In the genomic region with DNA sequence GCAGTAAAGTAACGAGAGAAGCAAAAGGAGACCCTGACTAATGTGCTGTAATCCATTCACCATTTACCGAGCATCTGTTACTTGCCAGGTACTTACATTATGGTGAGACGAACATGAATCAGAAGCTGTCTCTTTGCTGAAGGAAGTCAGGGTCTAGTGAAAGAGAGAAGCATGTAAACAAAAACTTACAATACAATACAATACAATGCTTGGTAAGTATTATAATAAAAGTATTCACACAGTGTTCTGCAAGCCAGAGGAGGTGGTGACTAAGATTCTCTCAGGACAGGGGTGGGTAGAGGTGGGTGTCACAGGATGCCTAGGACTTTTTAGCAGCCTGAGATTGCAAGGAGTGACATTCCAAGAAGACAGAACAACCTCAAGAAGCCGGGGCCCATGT, we compare ENCODE assay signal across 33 cellular contexts. TPM values are rescaled to one million over a fixed set of nuclear protein-coding genes. Genes with fewer than 3 reads are reported as not detected.
A peak's percentile ranks its signal among the peaks of the same experiment; 100 is the strongest.
DNase-seq lines count a peak whose midpoint lies in the region; ATAC-seq, FAIRE-seq and TF ChIP-seq lines count a peak whose summit lies in the region.
"Had no signal": no experiment of that assay in that cellular context is flagged by ENCODE, and none has a peak within 500 bp of the region (broad histone marks: within the 10 kb centered on the region; RNA-seq: fewer than 3 reads in every experiment).

No MANE protein-coding gene starts in this region.

- H3K9ac ChIP-seq in SK-N-SH (no peak overlapping the region), OCI-LY3 (ENCODE audit: low read length) (no peak overlapping the region), K562 (ENCODE audit: insufficient read depth in 1 of 2, low read depth in 2 of 2, low read length in 2 of 2) (no peak overlapping the region)

- ATAC-seq in SK-N-SH treated with all-trans-retinoic acid at 6 μM for 48 hours (no peak), K562 (no peak), gastroesophageal sphincter (no peak), HG03442 (IDR thresholded peaks at IDR 0.05; ENCODE audit: unreplicated experiment) (no peak)
- ATAC-seq: A549; activated naive CD4-positive, alpha-beta T cell treated with anti-CD3 and anti-CD28 coated beads, Interleukin-2, amount 50 U/mL, for 72 hours; pancreas had no signal

- H3K36me3 ChIP-seq in SK-N-SH (replicated peaks in 1 of 2; ENCODE audit: control insufficient read depth in 1 of 2, insufficient read depth in 2 of 2, low read length in 1 of 2) (no peaks in the 10 kb centered on the region), OCI-LY3 (replicated peaks; ENCODE audit: low read depth, low read length) (no peaks in the 10 kb centered on the region), K562 (ENCODE audit: control insufficient read depth, insufficient read depth, low read length) (no peaks in the 10 kb centered on the region), gastroesophageal sphincter (no peaks in the 10 kb centered on the region)
- H3K36me3 ChIP-seq: breast epithelium, pancreas, Peyer's patch, upper lobe of left lung, WERI-Rb-1 had no signal

- H3K4me2 ChIP-seq in SK-N-SH (no peak overlapping the region), OCI-LY3 (ENCODE audit: low read length) (peak overlapping the region; percentile 31), K562 (ENCODE audit: insufficient read depth, low read length) (no peak overlapping the region)
- H3K4me2 ChIP-seq: A549 had no signal

- TF ChIP-seq CTCF in SK-N-SH (IDR thresholded peaks at IDR 0.05): no peak
- TF ChIP-seq CTCF in OCI-LY3 (IDR thresholded peaks at IDR 0.05; ENCODE audit: low read depth, low read length): no peak
- no peak for TF ChIP-seq CTCF in K562 (IDR thresholded peaks at IDR 0.05 in 2 of 3, conservative IDR thresholded peaks at IDR 0.05 in 1 of 3; ENCODE audit: insufficient read depth in 2 of 3, low read depth in 1 of 3, low read length in 3 of 3)
- no peak for TF ChIP-seq CTCF in gastroesophageal sphincter (IDR thresholded peaks at IDR 0.05)

- no peak for DNase-seq in SK-N-SH
- DNase-seq in K562 (ENCODE audit: extremely low read depth in 1 of 4, low spot score in 3 of 4): no peak
- DNase-seq in NCI-H1930 (lab: John Stamatoyannopoulos, UW): no peak
- no peak for DNase-seq in midbrain (lab: John Stamatoyannopoulos, UW)
- DNase-seq: activated CD4-positive, alpha-beta T cell treated with anti-CD3 and anti-CD28 coated beads for 4 hours; activated CD8-positive, alpha-beta memory T cell treated with anti-CD3 and anti-CD28 coated beads for 24 hours; amygdala; CD4-positive, alpha-beta T cell; EL; H7; mammary epithelial cell; NCI-H146; NCI-H2107; NCI-H510A; nephron progenitor cell; pancreas; Peyer's patch; SHP77 treated with DMSO at 0.1 percent for 48 hours; small intestine; stimulated activated naive CD4-positive, alpha-beta T cell; T1000; WERI-Rb-1 had no signal

- H3K9me1 ChIP-seq in K562 (ENCODE audit: control insufficient read depth, insufficient read depth, low read length): no peaks in the 10 kb centered on the region

- no peaks in the 10 kb centered on the region for H3K9me3 ChIP-seq in SK-N-SH
- no peaks in the 10 kb centered on the region for H3K9me3 ChIP-seq in OCI-LY3 (ENCODE audit: insufficient read depth, low read length)
- H3K9me3 ChIP-seq in K562 (replicated peaks; ENCODE audit: control insufficient read depth, insufficient read depth, low read depth, low read length): no peaks in the 10 kb centered on the region
- no peaks in the 10 kb centered on the region for H3K9me3 ChIP-seq in gastroesophageal sphincter
- H3K9me3 ChIP-seq: A549, breast epithelium, pancreas, Peyer's patch, upper lobe of left lung had no signal

- BruUV-seq in K562 (replicated peaks; lab: Mats Ljungman, UMichigan): no TSS peak

- CTCF ChIA-PET in SK-N-SH (lab: Yijun Ruan, JAX) (interaction anchor here (1.2 kb wide), 1 partner anchor 202 kb away, joined by 3 read pairs; no protein-coding TSS in a partner anchor), K562 (lab: Yijun Ruan, JAX; ENCODE audit: low intra/inter-chr PET ratio) (no interaction called here)

- H3K27me3 ChIP-seq in SK-N-SH (ENCODE audit: insufficient read depth) (no peaks in the 10 kb centered on the region), OCI-LY3 (ENCODE audit: low read depth, low read length) (peaks cover 7% of the 10 kb centered on the region; the same call in 1 of the 2 replicates), K562 (ENCODE audit: control insufficient read depth in 2 of 2, insufficient read depth in 2 of 2, low read length in 2 of 2) (peaks cover 0 to 2% of the 10 kb centered on the region in 2 experiments; a peak in 1 of 5 replicates), gastroesophageal sphincter (no peaks in the 10 kb centered on the region)
- H3K27me3 ChIP-seq: breast epithelium, pancreas, Peyer's patch, upper lobe of left lung had no signal

- no peak overlapping the region for H3K27ac ChIP-seq in SK-N-SH (ENCODE audit: low read depth in 2 of 2, low read length in 1 of 2)
- H3K27ac ChIP-seq in OCI-LY3 (ENCODE audit: low read length): no peak overlapping the region
- no peak overlapping the region for H3K27ac ChIP-seq in K562 (ENCODE audit: extremely low read depth, low read depth, low read length)
- H3K27ac ChIP-seq in gastroesophageal sphincter: no peak overlapping the region
- H3K27ac ChIP-seq: A549, breast epithelium, pancreas, Peyer's patch, upper lobe of left lung, WERI-Rb-1 had no signal

- TF ChIP-seq RAD21 in SK-N-SH (IDR thresholded peaks at IDR 0.05; ENCODE audit: low read length) (no peak), K562 (CRISPR knock-in tag; conservative IDR thresholded peaks at IDR 0.05 in 1 of 2, IDR thresholded peaks at IDR 0.05 in 1 of 2) (no peak)

- H2AFZ ChIP-seq in SK-N-SH (ENCODE audit: low read depth) (peak overlapping the region; percentile 74; the same call in 1 of the 2 replicates), OCI-LY3 (ENCODE audit: low read depth, low read length) (no peak overlapping the region), K562 (ENCODE audit: low read depth, low read length) (peak overlapping the region; percentile 43)

- no peak overlapping the region for H3K4me3 ChIP-seq in SK-N-SH (ENCODE audit: low read depth in 2 of 2, low read length in 1 of 2)
- no peak overlapping the region for H3K4me3 ChIP-seq in OCI-LY3 (ENCODE audit: low read length)
- H3K4me3 ChIP-seq in K562: no peak overlapping the region
- H3K4me3 ChIP-seq in gastroesophageal sphincter: no peak overlapping the region
- H3K4me3 ChIP-seq: A549, breast epithelium, pancreas, Peyer's patch, upper lobe of left lung had no signal

- H3K79me2 ChIP-seq in SK-N-SH (ENCODE audit: insufficient read depth) (no peaks in the 10 kb centered on the region), OCI-LY3 (ENCODE audit: low read length) (no peaks in the 10 kb centered on the region), K562 (ENCODE audit: control insufficient read depth, insufficient read depth, low read length) (no peaks in the 10 kb centered on the region)

- no peaks in the 10 kb centered on the region for H3K9me2 ChIP-seq in SK-N-SH

- POLR2A ChIA-PET in SK-N-SH (lab: Yijun Ruan, JAX) (interaction anchor here (0.7 kb wide), 1 partner anchor 997 kb away, joined by 3 read pairs; no protein-coding TSS in a partner anchor), K562 (lab: Yijun Ruan, JAX) (no interaction called here)

- H4K20me1 ChIP-seq in SK-N-SH (ENCODE audit: insufficient read depth) (no peaks in the 10 kb centered on the region), OCI-LY3 (ENCODE audit: insufficient read depth, low read length) (no peaks in the 10 kb centered on the region), K562 (replicated peaks; ENCODE audit: control insufficient read depth, insufficient read depth, low read length) (no peaks in the 10 kb centered on the region)

- in situ Hi-C loops in K562 (cut with MboI): no loop called here

- TF ChIP-seq EP300 in SK-N-SH (IDR thresholded peaks at IDR 0.05; ENCODE audit: borderline replicate concordance in 1 of 2, low read depth in 1 of 2, low read length in 1 of 2): no peak
- TF ChIP-seq EP300 in K562 (IDR thresholded peaks at IDR 0.05; ENCODE audit: low read length): no peak
- TF ChIP-seq EP300 in gastroesophageal sphincter (IDR thresholded peaks at IDR 0.05): no peak

- intact Hi-C loops in K562 (cut with micrococcal nuclease): no loop called here

- TF ChIP-seq POLR2A in K562 (conservative IDR thresholded peaks at IDR 0.05) (no peak), gastroesophageal sphincter (IDR thresholded peaks at IDR 0.05) (no peak)

- 69% methylated on average over 4 of the region's 4 CpGs for WGBS in SK-N-SH (ENCODE audit: low lambda C conversion rate)
- WGBS in K562 (ENCODE audit: insufficient coverage, low coverage, missing lambda C conversion rate): 6% methylated on average over 4 of the region's 4 CpGs
- 58 to 73% methylated on average over 4 of the region's 4 CpGs for WGBS in gastroesophageal sphincter (ENCODE audit: low coverage in 1 of 2), 2 donors

- H3K4me1 ChIP-seq in SK-N-SH (ENCODE audit: control insufficient read depth in 1 of 2, insufficient read depth in 2 of 2, low read depth in 1 of 2, low read length in 1 of 2) (peaks cover 0 to 5% of the 10 kb centered on the region in 2 experiments; a peak in 2 of 4 replicates), OCI-LY3 (ENCODE audit: low read length) (no peaks in the 10 kb centered on the region), K562 (replicated peaks in 1 of 2; ENCODE audit: control insufficient read depth in 2 of 2, insufficient read depth in 2 of 2, low read length in 2 of 2) (no peaks in the 10 kb centered on the region), gastroesophageal sphincter (no peaks in the 10 kb centered on the region)
- H3K4me1 ChIP-seq: A549, breast epithelium, pancreas, Peyer's patch, upper lobe of left lung had no signal

- FAIRE-seq in K562 (lab: Jason Lieb, UNC): no peak
- FAIRE-seq: A549, colon, D721Med, endothelial cell of umbilical vein, pancreas, small intestine had no signal

- no peaks in the 10 kb centered on the region for H3F3A ChIP-seq in SK-N-SH (replicated peaks; ENCODE audit: insufficient read depth)

RNA-seq across cellular contexts. Expression of a gene that starts 50.2 kb away (rescaled TPM):
- 2.3 and 2.9 TPM in 2 replicates for polyA plus RNA-seq in SK-N-SH (2012; rRNA removed)
- polyA plus RNA-seq in SK-N-SH (2012; cell fraction: cytosol; rRNA removed): 2.2 and 2.5 TPM in 2 replicates
- polyA plus RNA-seq in SK-N-SH (2012; cell fraction: nucleus; rRNA removed): 3.7 and 6.4 TPM in 2 replicates
- 68.6 and 206 TPM in 2 replicates for total RNA-seq in K562 (2011; cell fraction: chromatin; rRNA removed; ENCODE audit: low replicate concordance)
- 29.5 and 38.4 TPM in 2 replicates for total RNA-seq in K562 (2011; cell fraction: nucleolus; rRNA removed)
- total RNA-seq in K562 (2011; cell fraction: nucleoplasm; rRNA removed): 68.1 and 97.3 TPM in 2 replicates
- total RNA-seq in K562 (2014; rRNA removed): 23.0 and 23.9 TPM in 2 replicates
- 56.1 and 59.4 TPM in 2 replicates for total RNA-seq in K562 (2014; rRNA removed; fragmentation: Illumina TruSeq; extraction: Trizol)
- total RNA-seq in K562 (2015; rRNA removed; fragmentation: Illumina TruSeq; extraction: Trizol): 44.8 and 47.5 TPM in 2 replicates
- 43.3 and 45.3 TPM in 2 replicates for total RNA-seq in K562 (2021)
- 15.1 and 18.2 TPM in 2 replicates for polyA plus RNA-seq in K562 (2011; rRNA removed)
- 7.3 and 9.3 TPM in 2 replicates for polyA plus RNA-seq in K562 (2011; cell fraction: cytosol; rRNA removed)
- 18.7 and 21.6 TPM in 2 replicates for polyA plus RNA-seq in K562 (2011; cell fraction: nucleus; rRNA removed)
- polyA plus RNA-seq in K562 (2012): 10.1 and 11.9 TPM in 2 replicates
- polyA plus RNA-seq in K562 (2014; fragmentation: Illumina TruSeq; extraction: Trizol): 15.4 and 21.1 TPM in 2 replicates
- 1 to 10 TPM; 4.7 to 4.8 TPM for polyA plus RNA-seq in K562 (2014; fragmentation: Nextera tagmentation; extraction: Ambion mirVana)
- polyA plus RNA-seq in K562 (2014; rRNA removed): 8.9 and 9.7 TPM in 2 replicates
- polyA minus RNA-seq in K562 (2011; rRNA and poly(A)+ RNA removed): 132 and 175 TPM in 2 replicates
- 41.2 and 42.2 TPM in 2 replicates for polyA minus RNA-seq in K562 (2011; cell fraction: cytosol; rRNA and poly(A)+ RNA removed)
- polyA minus RNA-seq in K562 (2011; cell fraction: nucleus; rRNA and poly(A)+ RNA removed): 26.8 and 59.2 TPM in 2 replicates
- 10 to 100 TPM; 29.4 to 59.2 (median 44.9) TPM for total RNA-seq in gastroesophageal sphincter

RNA-seq across cellular contexts. Expression of a gene that starts 51.0 kb away (rescaled TPM):
- polyA plus RNA-seq in SK-N-SH (2012; rRNA removed): 8.7 and 10.3 TPM in 2 replicates
- 4.9 and 8.9 TPM in 2 replicates for polyA plus RNA-seq in SK-N-SH (2012; cell fraction: cytosol; rRNA removed)
- polyA plus RNA-seq in SK-N-SH (2012; cell fraction: nucleus; rRNA removed): 9.2 and 10.5 TPM in 2 replicates
- total RNA-seq in K562 (2011; cell fraction: chromatin; rRNA removed; ENCODE audit: low replicate concordance): 47.2 and 168 TPM in 2 replicates
- total RNA-seq in K562 (2011; cell fraction: nucleolus; rRNA removed): 109 and 124 TPM in 2 replicates
- 103 and 108 TPM in 2 replicates for total RNA-seq in K562 (2011; cell fraction: nucleoplasm; rRNA removed)
- total RNA-seq in K562 (2014; rRNA removed): 13.6 and 19.6 TPM in 2 replicates
- total RNA-seq in K562 (2014; rRNA removed; fragmentation: Illumina TruSeq; extraction: Trizol): 11.4 and 17.9 TPM in 2 replicates
- 15.9 and 18.6 TPM in 2 replicates for total RNA-seq in K562 (2015; rRNA removed; fragmentation: Illumina TruSeq; extraction: Trizol)
- 33.5 and 37.6 TPM in 2 replicates for total RNA-seq in K562 (2021)
- 38.4 and 39.6 TPM in 2 replicates for polyA plus RNA-seq in K562 (2011; rRNA removed)
- 31.3 and 46.5 TPM in 2 replicates for polyA plus RNA-seq in K562 (2011; cell fraction: cytosol; rRNA removed)
- 52.1 and 78.7 TPM in 2 replicates for polyA plus RNA-seq in K562 (2011; cell fraction: nucleus; rRNA removed)
- polyA plus RNA-seq in K562 (2012): 33.1 and 42.2 TPM in 2 replicates
- 29.3 and 34.6 TPM in 2 replicates for polyA plus RNA-seq in K562 (2014; fragmentation: Illumina TruSeq; extraction: Trizol)
- polyA plus RNA-seq in K562 (2014; fragmentation: Nextera tagmentation; extraction: Ambion mirVana): 1 to 10 TPM; 2.6 to 2.8 TPM
- 18.8 and 19.1 TPM in 2 replicates for polyA plus RNA-seq in K562 (2014; rRNA removed)
- polyA minus RNA-seq in K562 (2011; rRNA and poly(A)+ RNA removed): 37.1 and 59.8 TPM in 2 replicates
- polyA minus RNA-seq in K562 (2011; cell fraction: cytosol; rRNA and poly(A)+ RNA removed): 36.1 and 41.3 TPM in 2 replicates
- polyA minus RNA-seq in K562 (2011; cell fraction: nucleus; rRNA and poly(A)+ RNA removed): 26.1 and 33.0 TPM in 2 replicates
- total RNA-seq in gastroesophageal sphincter: 1 to 10 TPM; 3.1 to 9.5 (median 8.4) TPM
